1 cellular context compared by ENCODE assay signal in genomic region chr6:19836799-19837510, GRCh38.
TF ChIP-seq lines count a peak whose summit lies in the region.

Gene ID4, plus strand, starts transcription at chr6:19837370. Its CDS starts 385 bp downstream, at chr6:19837755.

TF ChIP-seq in HEK293, 187 proteins besides CTCF, POLR2A, EP300 and RAD21 (continued from another document and continues in another):
- TF ChIP-seq ZNF600 (tag by site-specific recombination; IDR thresholded peaks at IDR 0.05) (peak; percentile 79), ZNF580 (tag by site-specific recombination; IDR thresholded peaks at IDR 0.05) (0 out of 2 replicates have a peak, but pooled peaks have one; percentile 18), ZNF184 (tag by site-specific recombination; IDR thresholded peaks at IDR 0.05) (0 out of 2 replicates have a peak, but pooled peaks have one; percentile 48), KLF10 (tag by site-specific recombination; IDR thresholded peaks at IDR 0.05) (peak; percentile 81), ZNF16 (tag by site-specific recombination; IDR thresholded peaks at IDR 0.05; ENCODE audit: low read depth) (no peak), ZBTB7A (tag by site-specific recombination; IDR thresholded peaks at IDR 0.05; ENCODE audit: low read depth) (no peak), ZNF174 (tag by site-specific recombination; IDR thresholded peaks at IDR 0.05) (no peak), ZNF280D (tag by site-specific recombination; IDR thresholded peaks at IDR 0.05) (no peak; the same call in 1 of the 2 replicates), ZNF548 (tag by site-specific recombination; IDR thresholded peaks at IDR 0.05) (no peak), MZF1 (tag by site-specific recombination; IDR thresholded peaks at IDR 0.05; ENCODE audit: borderline replicate concordance) (peak; percentile 29; the same call in 1 of the 2 replicates), ZNF843 (tag by site-specific recombination; IDR thresholded peaks at IDR 0.05) (peak; percentile 36; the same call in 1 of the 2 replicates), YY1 (tag by site-specific recombination; IDR thresholded peaks at IDR 0.05) (peak; percentile 36; the same call in 1 of the 2 replicates), SCRT1 (tag by site-specific recombination; IDR thresholded peaks at IDR 0.05; ENCODE audit: borderline replicate concordance) (no peak), FEZF1 (tag by site-specific recombination; IDR thresholded peaks at IDR 0.05) (no peak), ZNF529 (tag by site-specific recombination; IDR thresholded peaks at IDR 0.05; ENCODE audit: insufficient replicate concordance) (no peak), ZNF561 (tag by site-specific recombination; IDR thresholded peaks at IDR 0.05; ENCODE audit: borderline replicate concordance) (peak; percentile 73), ZNF335 (tag by site-specific recombination; conservative IDR thresholded peaks at IDR 0.05) (no peak), PRDM10 (tag by site-specific recombination; IDR thresholded peaks at IDR 0.05) (peak; percentile 49), ZFP3 (tag by site-specific recombination; IDR thresholded peaks at IDR 0.05; ENCODE audit: low read depth) (no peak), ZBTB44 (tag by site-specific recombination; IDR thresholded peaks at IDR 0.05) (no peak), ZBTB17 (tag by site-specific recombination; IDR thresholded peaks at IDR 0.05) (peak; percentile 75), ZNF692 (tag by site-specific recombination; IDR thresholded peaks at IDR 0.05) (peak; percentile 34; the same call in 1 of the 2 replicates), ZNF202 (tag by site-specific recombination; IDR thresholded peaks at IDR 0.05; ENCODE audit: borderline replicate concordance) (no peak), SETDB1 (IDR thresholded peaks at IDR 0.05; ENCODE audit: insufficient read length, low read length) (no peak), ZNF2 (tag by site-specific recombination; IDR thresholded peaks at IDR 0.05) (0 out of 2 replicates have a peak, but pooled peaks have one; percentile 15), GLIS1 (tag by site-specific recombination; IDR thresholded peaks at IDR 0.05) (peak; percentile 28; the same call in 1 of the 2 replicates), ZNF366 (tag by site-specific recombination; conservative IDR thresholded peaks at IDR 0.05) (peak; percentile 81), SP7 (tag by site-specific recombination; IDR thresholded peaks at IDR 0.05) (peak; percentile 38; the same call in 1 of the 2 replicates), ZNF175 (tag by site-specific recombination; IDR thresholded peaks at IDR 0.05) (no peak), ZNF394 (tag by site-specific recombination; IDR thresholded peaks at IDR 0.05; ENCODE audit: borderline replicate concordance) (0 out of 2 replicates have a peak, but pooled peaks have one; percentile 27), EGR2 (tag by site-specific recombination; IDR thresholded peaks at IDR 0.05; ENCODE audit: low read depth) (peak; percentile 59; the same call in 1 of the 2 replicates), ZNF398 (tag by site-specific recombination; IDR thresholded peaks at IDR 0.05) (peak; percentile 68), ZNF37A (tag by site-specific recombination; IDR thresholded peaks at IDR 0.05) (no peak), WT1 (tag by site-specific recombination; IDR thresholded peaks at IDR 0.05) (0 out of 2 replicates have a peak, but pooled peaks have one; percentile 7), ZNF610 (tag by site-specific recombination; IDR thresholded peaks at IDR 0.05; ENCODE audit: borderline replicate concordance) (0 out of 2 replicates have a peak, but pooled peaks have one; percentile 38), ZNF19 (tag by site-specific recombination; IDR thresholded peaks at IDR 0.05; ENCODE audit: low read depth) (no peak), ZNF510 (tag by site-specific recombination; IDR thresholded peaks at IDR 0.05; ENCODE audit: insufficient replicate concordance) (no peak), GFI1B (tag by site-specific recombination; IDR thresholded peaks at IDR 0.05) (no peak), ZNF138 (tag by site-specific recombination; IDR thresholded peaks at IDR 0.05; ENCODE audit: borderline replicate concordance) (no peak), ZNF23 (tag by site-specific recombination; IDR thresholded peaks at IDR 0.05; ENCODE audit: borderline replicate concordance) (no peak), ELK4 (IDR thresholded peaks at IDR 0.05; ENCODE audit: borderline replicate concordance, low read depth, low read length) (no peak), ZNF223 (tag by site-specific recombination; IDR thresholded peaks at IDR 0.05) (no peak), ZBTB26 (tag by site-specific recombination; optimal IDR thresholded peaks at IDR 0.05) (peak; percentile 79), SP2 (tag by site-specific recombination; IDR thresholded peaks at IDR 0.05) (peak; percentile 87), ZFP41 (tag by site-specific recombination; IDR thresholded peaks at IDR 0.05; ENCODE audit: borderline replicate concordance) (no peak), ZFHX2 (tag by site-specific recombination; conservative IDR thresholded peaks at IDR 0.05) (peak; percentile 85), PRDM1 (tag by site-specific recombination; IDR thresholded peaks at IDR 0.05) (0 out of 2 replicates have a peak, but pooled peaks have one; percentile 42), ATF2 (tag by site-specific recombination; IDR thresholded peaks at IDR 0.05; ENCODE audit: low read depth) (no peak), SCRT2 (tag by site-specific recombination; IDR thresholded peaks at IDR 0.05) (no peak)
